ENCODE assay signal across 8 cellular contexts in genomic region chr1:19463204-19463803, GRCh38. TPM values are rescaled to one million over a fixed set of nuclear protein-coding genes. Genes with fewer than 3 reads are reported as not detected.
DNase-seq lines count a peak whose midpoint lies in the region; ATAC-seq and TF ChIP-seq lines count a peak whose summit lies in the region.

No MANE protein-coding gene starts in this region.

- no peak overlapping the region for H3K27ac ChIP-seq in gastrocnemius medialis

- ATAC-seq in GM18502 (IDR thresholded peaks at IDR 0.05; ENCODE audit: poor library complexity, unreplicated experiment) (peak; percentile 62), HG02798 (IDR thresholded peaks at IDR 0.05; ENCODE audit: poor library complexity, unreplicated experiment) (peak; percentile 62), memory B cell (ENCODE audit: low read depth) (peak; percentile 93), gastrocnemius medialis (no peak)

- H3K4me3 ChIP-seq in gastrocnemius medialis, result no peak overlapping the region

- H3K4me1 Mint-ChIP-seq in memory B cell, result peaks cover 60% of the 10 kb centered on the region

- intact Hi-C loops in gastrocnemius medialis (cut with DNase I; ENCODE audit: low total_unique reads), result no loop called here

- no peak for TF ChIP-seq POLR2A in gastrocnemius medialis (IDR thresholded peaks at IDR 0.05)

- peak; percentile 45 to 48 for DNase-seq in activated CD4-positive, alpha-beta T cell treated with anti-CD3 and anti-CD28 coated beads, Interleukin-2, amount 50 U/mL, for 4 hours
- DNase-seq in memory B cell (ENCODE audit: low spot score in 2 of 2) (peak in 1 of 2 donors; percentile 70), NCI-H2227 treated with DMSO at 0.1 percent for 48 hours (lab: John Stamatoyannopoulos, UW) (no peak), GM20000 (ENCODE audit: low spot score) (no peak), NCI-H2196 treated with DMSO at 0.1 percent for 48 hours (lab: John Stamatoyannopoulos, UW; ENCODE audit: unreplicated experiment) (no peak), gastrocnemius medialis (no peak)

- peak overlapping the region; percentile 85 for H3K4me3 Mint-ChIP-seq in memory B cell

- TF ChIP-seq CTCF in GM20000 (IDR thresholded peaks at IDR 0.05; ENCODE audit: extremely low read depth, missing control alignments), result no peak
- TF ChIP-seq CTCF in gastrocnemius medialis (IDR thresholded peaks at IDR 0.05 in 4 of 5, conservative IDR thresholded peaks at IDR 0.05 in 1 of 5), result no peak

- H3K27me3 Mint-ChIP-seq in memory B cell, result no peaks in the 10 kb centered on the region

- no peaks in the 10 kb centered on the region for H3K27me3 ChIP-seq in gastrocnemius medialis

- H3K27ac Mint-ChIP-seq in memory B cell, result peak overlapping the region; percentile 95

- in situ Hi-C loops in gastrocnemius medialis (cut with MboI; ENCODE audit: low sequenced_read_pairs in 4 of 4), result no loop called here

- peaks cover 48 to 68% of the 10 kb centered on the region in 2 donors for H3K4me1 ChIP-seq in gastrocnemius medialis

- H3K9me3 ChIP-seq in gastrocnemius medialis, result no peaks in the 10 kb centered on the region

- peaks cover 7% of the 10 kb centered on the region for H3K36me3 Mint-ChIP-seq in memory B cell

- no peaks in the 10 kb centered on the region for H3K9me3 Mint-ChIP-seq in memory B cell

- H3K36me3 ChIP-seq in gastrocnemius medialis, result no peaks in the 10 kb centered on the region

RNA-seq across cellular contexts. Expression of gene CAPZB, which starts 22.0 kb away (rescaled TPM):
- total RNA-seq in gastrocnemius medialis, result 10 to 100 TPM; 48.6 to 93.8 (median 74.9) TPM

Comparison
In these comparisons a context has a peak if more than half of its experiments do, and no peak if none do; other contexts are left out.
1. ATAC-seq: peak in GM18502 (single experiment), HG02798 (single experiment) and memory B cell (single experiment); none in gastrocnemius medialis (0 of 2).
2. DNase-seq: peak in activated CD4-positive, alpha-beta T cell treated with anti-CD3 and anti-CD28 coated beads, Interleukin-2, amount 50 U/mL, for 4 hours (2 of 2); none in NCI-H2227 treated with DMSO at 0.1 percent for 48 hours (single experiment), GM20000 (single experiment), NCI-H2196 treated with DMSO at 0.1 percent for 48 hours (single experiment) and gastrocnemius medialis (0 of 2).